ENCODE assay signal across 18 cellular contexts in the genomic region with DNA sequence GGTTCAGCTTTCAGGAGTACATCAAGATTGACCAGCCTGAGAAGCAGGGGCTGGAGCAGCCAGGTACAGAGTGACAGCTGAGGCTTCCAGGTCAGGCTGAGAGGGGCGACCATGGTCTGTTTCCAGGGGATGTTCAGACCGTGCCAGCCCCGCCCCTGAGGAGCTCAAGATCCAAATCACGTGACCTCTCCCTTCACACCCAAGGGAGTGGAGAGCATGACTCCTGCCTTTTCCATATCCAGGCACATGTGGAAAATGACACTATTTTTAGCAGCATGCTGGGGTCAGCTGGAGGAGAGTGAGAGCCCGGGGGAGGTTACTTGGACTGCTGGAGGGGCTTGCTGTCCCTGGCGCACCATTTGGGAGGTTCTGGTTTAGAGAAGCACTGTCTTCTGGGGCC.
DNase-seq lines count a peak whose midpoint lies in the region; ATAC-seq and TF ChIP-seq lines count a peak whose summit lies in the region.
"Had no signal": no experiment of that assay in that cellular context is flagged by ENCODE, and none has a peak within 500 bp of the region (broad histone marks: within the 10 kb centered on the region; RNA-seq: fewer than 3 reads in every experiment).

No MANE protein-coding gene starts in this region.

- H3K4me1 Mint-ChIP-seq in activated naive CD4-positive, alpha-beta T cell treated with anti-CD3 and anti-CD28 coated beads, Interleukin-2, amount 10 ng/mL, durations not matched to agents 7 days and 5 days, result peaks cover 50% of the 10 kb centered on the region

- no peak for DNase-seq in activated naive CD4-positive, alpha-beta T cell treated with anti-CD3 and anti-CD28 coated beads, Interleukin-2, amount 10 ng/mL, durations not matched to agents 7 days and 5 days
- DNase-seq in activated naive CD4-positive, alpha-beta T cell treated with anti-CD3 and anti-CD28 coated beads, Interleukin-2, amount 50 U/mL, for 72 hours (ENCODE audit: low spot score in 2 of 2), result no peak
- DNase-seq in NCI-H69 (lab: John Stamatoyannopoulos, UW) (peak; percentile 64), left ventricle myocardium inferior (no peak), spleen (peak; percentile 44), GOT3 (lab: John Stamatoyannopoulos, UW) (no peak), mucosa of gallbladder (ENCODE audit: low spot score) (no peak), NCI-H82 (lab: John Stamatoyannopoulos, UW) (no peak)
- DNase-seq: activated CD4-positive, CD25-positive, alpha-beta regulatory T cell; activated CD8-positive, alpha-beta memory T cell treated with anti-CD3 and anti-CD28 coated beads, Interleukin-2, amount 50 U/mL, for 4 hours; esophagus squamous epithelium; GDM1; KBM-7; kidney; NCI-H1048; stimulated activated CD4-positive, alpha-beta T cell treated with anti-CD3 and anti-CD28 coated beads, Interleukin-12 subunit alpha, Interleukin-12 subunit beta, amount 100 ng/mL, for 4 hours; stomach had no signal

- intact Hi-C loops in left ventricle myocardium inferior (cut with micrococcal nuclease), result no loop called here
- intact Hi-C loops in spleen (cut with DNase I; ENCODE audit: low total_unique reads), result no loop called here

- peak overlapping the region; percentile 89 for H3K27ac ChIP-seq in left ventricle myocardium inferior (replicated peaks)
- no peak overlapping the region for H3K27ac ChIP-seq in spleen
- H3K27ac ChIP-seq: esophagus squamous epithelium, HL-60, stomach had no signal

- no peak for TF ChIP-seq CTCF in left ventricle myocardium inferior (IDR thresholded peaks at IDR 0.05; ENCODE audit: borderline replicate concordance)
- TF ChIP-seq CTCF in spleen (IDR thresholded peaks at IDR 0.05 in 8 of 11, conservative IDR thresholded peaks at IDR 0.05 in 3 of 11), result no peak

- H3K36me3 ChIP-seq in left ventricle myocardium inferior, result peaks cover under 1% of the 10 kb centered on the region
- no peaks in the 10 kb centered on the region for H3K36me3 ChIP-seq in spleen

- no peak for ATAC-seq in activated naive CD4-positive, alpha-beta T cell treated with anti-CD3 and anti-CD28 coated beads, Interleukin-2, amount 50 U/mL, for 72 hours

- H3K4me3 Mint-ChIP-seq in activated naive CD4-positive, alpha-beta T cell treated with anti-CD3 and anti-CD28 coated beads, Interleukin-2, amount 10 ng/mL, durations not matched to agents 7 days and 5 days, result no peak overlapping the region

- TF ChIP-seq POLR2A in spleen (IDR thresholded peaks at IDR 0.05), result no peak

- peaks cover 65% of the 10 kb centered on the region for H3K4me1 ChIP-seq in left ventricle myocardium inferior
- H3K4me1 ChIP-seq in spleen, result peaks cover 0 to 14% (median 8%) of the 10 kb centered on the region in 6 donors

- H3K27me3 ChIP-seq in left ventricle myocardium inferior (ENCODE audit: low read depth) (peaks cover 6% of the 10 kb centered on the region), spleen (replicated peaks in 1 of 7) (peaks cover 0 to 39% (median 0%) of the 10 kb centered on the region in 7 donors)

- H3K9me3 Mint-ChIP-seq in activated naive CD4-positive, alpha-beta T cell treated with anti-CD3 and anti-CD28 coated beads, Interleukin-2, amount 10 ng/mL, durations not matched to agents 7 days and 5 days, result no peaks in the 10 kb centered on the region
- H3K9me3 Mint-ChIP-seq in activated naive CD4-positive, alpha-beta T cell treated with anti-CD3 and anti-CD28 coated beads, Interleukin-2, amount 50 U/mL, for 72 hours, result no peaks in the 10 kb centered on the region

- CTCF ChIA-PET in activated naive CD4-positive, alpha-beta T cell treated with anti-CD3 and anti-CD28 coated beads, Interleukin-2, amount 10 ng/mL, durations not matched to agents 7 days and 5 days (lab: Charles Lee), result interaction anchor here (3.1 kb wide), 1 partner anchor 99 kb away, joined by 16 read pairs; no protein-coding TSS in a partner anchor

- H3K27me3 Mint-ChIP-seq in activated naive CD4-positive, alpha-beta T cell treated with anti-CD3 and anti-CD28 coated beads, Interleukin-2, amount 10 ng/mL, durations not matched to agents 7 days and 5 days, result peaks cover 63% of the 10 kb centered on the region

- peaks cover 2% of the 10 kb centered on the region for H3K36me3 Mint-ChIP-seq in activated naive CD4-positive, alpha-beta T cell treated with anti-CD3 and anti-CD28 coated beads, Interleukin-2, amount 10 ng/mL, durations not matched to agents 7 days and 5 days
- peaks cover 11% of the 10 kb centered on the region in 2 donors for H3K36me3 Mint-ChIP-seq in activated naive CD4-positive, alpha-beta T cell treated with anti-CD3 and anti-CD28 coated beads, Interleukin-2, amount 50 U/mL, for 72 hours

- WGBS in spleen, 5 donors, result 66 to 80% (median 71%) methylated on average over 5 to 6 of the region's 6 CpGs

- H3K4me3 ChIP-seq in left ventricle myocardium inferior (no peak overlapping the region), spleen (no peak overlapping the region)
- H3K4me3 ChIP-seq: esophagus squamous epithelium, stomach had no signal

- peak overlapping the region; percentile 69 for H3K27ac Mint-ChIP-seq in activated naive CD4-positive, alpha-beta T cell treated with anti-CD3 and anti-CD28 coated beads, Interleukin-2, amount 10 ng/mL, durations not matched to agents 7 days and 5 days
- peak overlapping the region in 1 of 2 donors; percentile 93 for H3K27ac Mint-ChIP-seq in activated naive CD4-positive, alpha-beta T cell treated with anti-CD3 and anti-CD28 coated beads, Interleukin-2, amount 50 U/mL, for 72 hours

- H3K9me3 ChIP-seq in left ventricle myocardium inferior (replicated peaks) (no peaks in the 10 kb centered on the region), spleen (no peaks in the 10 kb centered on the region)
- H3K9me3 ChIP-seq: esophagus squamous epithelium, stomach had no signal

Comparison
In these comparisons a context has a peak if more than half of its experiments do, and no peak if none do; other contexts are left out.
1. DNase-seq: peak in NCI-H69 (single experiment) and spleen (single experiment); none in activated naive CD4-positive, alpha-beta T cell treated with anti-CD3 and anti-CD28 coated beads, Interleukin-2, amount 10 ng/mL, durations not matched to agents 7 days and 5 days (single experiment), activated naive CD4-positive, alpha-beta T cell treated with anti-CD3 and anti-CD28 coated beads, Interleukin-2, amount 50 U/mL, for 72 hours (0 of 2), left ventricle myocardium inferior (single experiment), GOT3 (single experiment), mucosa of gallbladder (single experiment) and NCI-H82 (single experiment).